Comparison of ENCODE assay signal across 8 cellular contexts in the genomic region with DNA sequence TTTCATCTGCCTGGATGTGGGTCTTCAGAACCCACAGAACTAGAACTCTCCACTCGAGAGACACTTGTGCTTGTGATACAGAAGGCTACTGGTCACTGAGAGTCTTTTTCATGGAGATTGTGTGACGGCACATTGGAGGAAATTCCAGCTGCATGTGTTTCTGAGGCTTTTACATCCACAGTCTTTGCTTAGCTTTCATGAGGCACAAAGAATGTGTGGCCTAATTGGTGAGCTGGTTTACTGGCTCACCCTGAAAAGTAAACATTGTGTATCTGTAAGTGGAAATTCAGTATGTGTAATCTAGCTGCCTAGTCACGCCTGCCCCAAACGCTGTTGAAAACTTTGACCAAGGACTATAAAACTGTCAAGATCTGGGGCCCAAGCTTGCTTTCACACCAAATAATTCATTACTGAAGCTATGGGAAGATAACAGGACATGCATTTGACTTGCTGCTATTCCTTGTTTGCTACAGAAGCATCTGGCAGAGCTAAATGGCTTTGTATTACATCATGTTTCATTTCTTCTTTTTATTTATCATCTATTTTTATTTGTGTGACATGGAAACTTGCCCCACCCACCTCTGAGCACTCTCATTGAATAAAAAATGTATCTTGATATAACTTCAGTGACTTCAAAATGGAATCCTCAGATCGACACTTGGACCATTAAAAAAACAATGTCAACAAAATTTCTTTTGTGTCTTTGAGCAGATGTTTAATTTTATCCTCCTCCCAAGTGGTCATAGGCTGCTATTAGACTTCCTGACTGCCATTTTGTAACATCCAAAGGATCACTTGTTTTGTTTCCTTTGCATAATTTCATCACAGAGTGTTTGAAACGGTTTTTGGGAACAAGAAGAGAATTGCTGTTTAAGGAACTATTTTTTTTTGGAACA.
DNase-seq lines count a peak whose midpoint lies in the region; ATAC-seq and TF ChIP-seq lines count a peak whose summit lies in the region.
"Had no signal": no experiment of that assay in that cellular context is flagged by ENCODE, and none has a peak within 500 bp of the region (broad histone marks: within the 10 kb centered on the region; RNA-seq: fewer than 3 reads in every experiment).

No MANE protein-coding gene starts in this region.

- H3K4me3 Mint-ChIP-seq in activated naive CD4-positive, alpha-beta T cell treated with anti-CD3 and anti-CD28 coated beads for 36 hours: no peak overlapping the region

- no peaks in the 10 kb centered on the region for H3K9me3 ChIP-seq in HEK293 (ENCODE audit: control insufficient read depth, insufficient read depth, low read depth, low read length)
- H3K9me3 ChIP-seq: esophagus muscularis mucosa had no signal

- TF ChIP-seq CTCF in HEK293 (tag by site-specific recombination; IDR thresholded peaks at IDR 0.05): no peak
- no peak for TF ChIP-seq CTCF in fibroblast of pulmonary artery (IDR thresholded peaks at IDR 0.05; ENCODE audit: low read length, missing control alignments)

- DNase-seq in NOMO-1 treated with dmso at 0.1 percent for 144 hours (lab: John Stamatoyannopoulos, UW; ENCODE audit: unreplicated experiment): peak; percentile 90
- peak; percentile 82 for DNase-seq in fibroblast of pulmonary artery (ENCODE audit: low read depth)
- DNase-seq in stromal cell of bone marrow (ENCODE audit: low read depth): peak; percentile 95
- no peak for DNase-seq in activated naive CD4-positive, alpha-beta T cell treated with anti-CD3 and anti-CD28 coated beads for 36 hours

- POLR2A ChIA-PET in HEK293 (lab: Yijun Ruan, JAX): interaction anchor here (0.7 to 0.9 kb wide), 3 partner anchors 12 to 1350 kb away, joined by 3 read pairs; no protein-coding TSS in a partner anchor

- H3K27ac Mint-ChIP-seq in activated naive CD4-positive, alpha-beta T cell treated with anti-CD3 and anti-CD28 coated beads for 36 hours: no peak overlapping the region

- no peaks in the 10 kb centered on the region for H3K4me1 Mint-ChIP-seq in activated naive CD4-positive, alpha-beta T cell treated with anti-CD3 and anti-CD28 coated beads for 36 hours (ENCODE audit: low read depth)

- H3K27me3 Mint-ChIP-seq in activated naive CD4-positive, alpha-beta T cell treated with anti-CD3 and anti-CD28 coated beads for 36 hours (ENCODE audit: low read depth): no peaks in the 10 kb centered on the region

- H3K27ac ChIP-seq in HEK293 (ENCODE audit: extremely low read depth, low read depth, low read length): peak overlapping the region; percentile 79

- no peaks in the 10 kb centered on the region for H3K36me3 Mint-ChIP-seq in activated naive CD4-positive, alpha-beta T cell treated with anti-CD3 and anti-CD28 coated beads for 36 hours (ENCODE audit: low read depth)

- CTCF ChIA-PET in HEK293 (lab: Yijun Ruan, JAX): interaction anchor here (0.6 to 1.5 kb wide), 2 partner anchors 71 to 340 kb away, joined by 3 read pairs; partner anchors contain the start of gene CCDC85A
- CTCF ChIA-PET in activated naive CD4-positive, alpha-beta T cell treated with anti-CD3 and anti-CD28 coated beads for 36 hours (lab: Charles Lee): no interaction called here

- H3K4me3 ChIP-seq in HEK293 (ENCODE audit: low read depth, low read length) (no peak overlapping the region), fibroblast of pulmonary artery (replicated peaks; ENCODE audit: low read depth, low read length) (no peak overlapping the region)
- H3K4me3 ChIP-seq: esophagus muscularis mucosa had no signal

- H3K4me1 ChIP-seq in HEK293 (ENCODE audit: control insufficient read depth, insufficient read depth, low read length): peaks cover 24% of the 10 kb centered on the region
- H3K4me1 ChIP-seq: esophagus muscularis mucosa had no signal

- ATAC-seq in HG03175 (IDR thresholded peaks at IDR 0.05; ENCODE audit: unreplicated experiment) (no peak), GM19324 (IDR thresholded peaks at IDR 0.05; ENCODE audit: low FRiP score, unreplicated experiment) (no peak)

- intact Hi-C loops in activated naive CD4-positive, alpha-beta T cell treated with anti-CD3 and anti-CD28 coated beads for 36 hours (cut with micrococcal nuclease): no loop called here

- no peaks in the 10 kb centered on the region for H3K9me3 Mint-ChIP-seq in activated naive CD4-positive, alpha-beta T cell treated with anti-CD3 and anti-CD28 coated beads for 36 hours

- H3K36me3 ChIP-seq in HEK293 (ENCODE audit: control insufficient read depth in 2 of 2, insufficient read depth in 1 of 2, low read length in 2 of 2): no peaks in the 10 kb centered on the region
- H3K36me3 ChIP-seq: esophagus muscularis mucosa had no signal

TF ChIP-seq in HEK293, 187 proteins besides CTCF, POLR2A, EP300 and RAD21 (continues in another document):
- TF ChIP-seq ZBTB44 (tag by site-specific recombination; IDR thresholded peaks at IDR 0.05) (peak; percentile 98), ZNF335 (tag by site-specific recombination; conservative IDR thresholded peaks at IDR 0.05) (peak; percentile 81), ZNF248 (tag by site-specific recombination; IDR thresholded peaks at IDR 0.05) (no peak), FEZF1 (tag by site-specific recombination; IDR thresholded peaks at IDR 0.05) (peak; percentile 99), ZNF501 (tag by site-specific recombination; IDR thresholded peaks at IDR 0.05) (peak; percentile 88; the same call in 1 of the 2 replicates), ZNF664 (tag by site-specific recombination; IDR thresholded peaks at IDR 0.05) (peak; percentile 96), YY2 (tag by site-specific recombination; IDR thresholded peaks at IDR 0.05) (no peak; the same call in 1 of the 2 replicates), ZNF48 (tag by site-specific recombination; IDR thresholded peaks at IDR 0.05) (no peak), ZNF571 (tag by site-specific recombination; IDR thresholded peaks at IDR 0.05) (no peak), ZBTB20 (tag by site-specific recombination; IDR thresholded peaks at IDR 0.05) (peak; percentile 52), KLF9 (tag by site-specific recombination; IDR thresholded peaks at IDR 0.05; ENCODE audit: low read depth) (peak; percentile 50), ZNF521 (tag by site-specific recombination; IDR thresholded peaks at IDR 0.05) (no peak), ZNF707 (tag by site-specific recombination; IDR thresholded peaks at IDR 0.05) (no peak), ZBTB7A (tag by site-specific recombination; IDR thresholded peaks at IDR 0.05; ENCODE audit: low read depth) (no peak), ZNF670 (tag by site-specific recombination; IDR thresholded peaks at IDR 0.05; ENCODE audit: low read depth) (no peak), ZNF341 (tag by site-specific recombination; IDR thresholded peaks at IDR 0.05; ENCODE audit: low read depth) (peak; percentile 75), HOXA7 (CRISPR knock-in tag; IDR thresholded peaks at IDR 0.05; ENCODE audit: borderline replicate concordance) (no peak), OVOL3 (tag by site-specific recombination; IDR thresholded peaks at IDR 0.05) (peak; percentile 96), ZNF214 (tag by site-specific recombination; IDR thresholded peaks at IDR 0.05; ENCODE audit: borderline replicate concordance) (no peak)
- TF ChIP-seq, protein P1, sequence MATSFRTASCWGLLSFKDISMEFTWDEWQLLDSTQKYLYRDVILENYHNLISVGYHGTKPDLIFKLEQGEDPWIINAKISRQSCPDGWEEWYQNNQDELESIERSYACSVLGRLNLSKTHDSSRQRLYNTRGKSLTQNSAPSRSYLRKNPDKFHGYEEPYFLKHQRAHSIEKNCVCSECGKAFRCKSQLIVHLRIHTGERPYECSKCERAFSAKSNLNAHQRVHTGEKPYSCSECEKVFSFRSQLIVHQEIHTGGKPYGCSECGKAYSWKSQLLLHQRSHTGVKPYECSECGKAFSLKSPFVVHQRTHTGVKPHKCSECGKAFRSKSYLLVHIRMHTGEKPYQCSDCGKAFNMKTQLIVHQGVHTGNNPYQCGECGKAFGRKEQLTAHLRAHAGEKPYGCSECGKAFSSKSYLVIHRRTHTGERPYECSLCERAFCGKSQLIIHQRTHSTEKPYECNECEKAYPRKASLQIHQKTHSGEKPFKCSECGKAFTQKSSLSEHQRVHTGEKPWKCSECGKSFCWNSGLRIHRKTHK (tag by site-specific recombination; IDR thresholded peaks at IDR 0.05): no peak
- TF ChIP-seq, protein P2, sequence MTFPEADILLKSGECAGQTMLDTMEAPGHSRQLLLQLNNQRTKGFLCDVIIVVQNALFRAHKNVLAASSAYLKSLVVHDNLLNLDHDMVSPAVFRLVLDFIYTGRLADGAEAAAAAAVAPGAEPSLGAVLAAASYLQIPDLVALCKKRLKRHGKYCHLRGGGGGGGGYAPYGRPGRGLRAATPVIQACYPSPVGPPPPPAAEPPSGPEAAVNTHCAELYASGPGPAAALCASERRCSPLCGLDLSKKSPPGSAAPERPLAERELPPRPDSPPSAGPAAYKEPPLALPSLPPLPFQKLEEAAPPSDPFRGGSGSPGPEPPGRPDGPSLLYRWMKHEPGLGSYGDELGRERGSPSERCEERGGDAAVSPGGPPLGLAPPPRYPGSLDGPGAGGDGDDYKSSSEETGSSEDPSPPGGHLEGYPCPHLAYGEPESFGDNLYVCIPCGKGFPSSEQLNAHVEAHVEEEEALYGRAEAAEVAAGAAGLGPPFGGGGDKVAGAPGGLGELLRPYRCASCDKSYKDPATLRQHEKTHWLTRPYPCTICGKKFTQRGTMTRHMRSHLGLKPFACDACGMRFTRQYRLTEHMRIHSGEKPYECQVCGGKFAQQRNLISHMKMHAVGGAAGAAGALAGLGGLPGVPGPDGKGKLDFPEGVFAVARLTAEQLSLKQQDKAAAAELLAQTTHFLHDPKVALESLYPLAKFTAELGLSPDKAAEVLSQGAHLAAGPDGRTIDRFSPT (tag by site-specific recombination; IDR thresholded peaks at IDR 0.05): no peak
